ENCODE assay signal across 1 cellular context in the genomic region with DNA sequence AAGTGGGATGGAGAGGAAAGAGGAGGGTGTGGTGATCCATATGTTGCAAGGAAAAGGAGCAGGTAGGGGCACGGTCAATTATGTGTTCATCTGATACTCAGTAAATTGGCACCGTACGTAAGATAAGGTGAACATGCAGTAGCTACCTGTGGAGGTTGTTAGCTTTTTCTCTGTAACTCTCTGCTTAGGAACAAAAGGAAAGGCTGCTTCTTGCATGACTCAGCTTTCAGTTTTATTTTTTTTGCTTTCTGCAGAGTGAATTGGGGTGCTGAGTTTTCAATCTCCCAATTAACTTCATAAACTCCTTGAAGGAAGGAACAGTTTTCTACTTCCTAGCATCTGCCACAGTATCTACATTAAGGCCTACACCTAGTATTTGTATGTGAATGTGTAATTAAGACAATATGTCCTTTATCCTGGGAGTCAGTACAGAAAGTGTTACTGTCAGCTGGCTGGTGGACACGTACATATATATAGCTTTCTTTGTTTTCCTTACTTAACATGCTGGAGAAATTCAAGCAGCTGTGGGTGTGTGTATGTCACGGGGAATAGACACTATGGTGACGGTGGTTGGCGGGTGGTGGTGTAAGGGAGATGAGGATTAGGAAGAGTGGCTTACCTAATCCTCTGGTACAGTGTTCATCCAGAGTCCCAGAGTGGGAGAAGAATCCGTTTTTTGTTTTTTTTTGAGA.
TF ChIP-seq lines count a peak whose summit lies in the region.

No MANE protein-coding gene starts in this region.

TF ChIP-seq in HepG2, 621 proteins besides CTCF, POLR2A, EP300 and RAD21 (continued from another document):
- TF ChIP-seq HNRNPK (IDR thresholded peaks at IDR 0.05; ENCODE audit: low read depth, low read length, poor library complexity, severe bottlenecking) = no peak
TF ChIP-seq in HepG2: peak in this region for 1.
